Comparison of ENCODE assay signal across 25 cellular contexts in the genomic region with DNA sequence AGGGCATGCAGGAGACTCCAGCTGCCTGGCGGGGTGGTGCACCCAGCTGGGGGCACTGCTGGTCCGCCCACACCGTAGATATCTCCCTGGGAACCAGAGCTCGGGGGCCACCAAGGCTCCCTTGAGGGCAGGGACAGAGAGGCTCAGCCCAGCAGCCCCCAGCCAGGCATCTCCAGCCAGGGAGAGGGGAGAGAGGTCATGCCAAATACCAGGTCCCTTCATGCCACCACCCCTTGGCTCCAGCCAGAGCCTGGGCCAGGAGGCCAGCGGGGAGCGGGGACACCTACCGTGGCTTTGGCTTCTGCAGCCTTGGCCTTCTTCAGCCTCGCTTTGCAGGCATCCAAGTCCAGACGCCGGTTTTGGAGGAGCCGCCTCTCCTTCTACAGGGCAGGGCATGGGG.
"Had no signal": no experiment of that assay in that cellular context is flagged by ENCODE, and none has a peak within 500 bp of the region (broad histone marks: within the 10 kb centered on the region; RNA-seq: fewer than 3 reads in every experiment).

No MANE protein-coding gene starts in this region.

- H3K27me3 Mint-ChIP-seq: memory B cell; naive B cell; natural killer cell treated with Interleukin-12 subunit alpha and Interleukin-12 subunit beta and Interleukin-15 and Interleukin-18, amount 100 ng/mL, for 72 hours; type B pancreatic cell had no signal

- H3K27ac Mint-ChIP-seq: memory B cell; mesothelial cell of epicardium; naive B cell; natural killer cell treated with Interleukin-12 subunit alpha and Interleukin-12 subunit beta and Interleukin-15 and Interleukin-18, amount 100 ng/mL, for 72 hours; stimulated activated effector memory CD8-positive, alpha-beta T cell treated with anti-CD3 and anti-CD28 coated beads, Interleukin-12 subunit alpha, Interleukin-12 subunit beta, amount 100 ng/mL, for 72 hours; type B pancreatic cell had no signal

- H3K4me1 ChIP-seq: psoas muscle, sigmoid colon, testis, tibial artery had no signal

- H3K36me3 Mint-ChIP-seq: naive B cell; natural killer cell treated with Interleukin-12 subunit alpha and Interleukin-12 subunit beta and Interleukin-15 and Interleukin-18, amount 100 ng/mL, for 72 hours had no signal

- H3K27ac ChIP-seq: coronary artery, epithelial cell of prostate, ovary, psoas muscle, sigmoid colon, testis, tibial artery had no signal

- DNase-seq: foreskin fibroblast; head of caudate nucleus; kidney; naive B cell; ovary; posterior cingulate gyrus; psoas muscle; sigmoid colon; stimulated activated CD4-positive, alpha-beta T cell treated with anti-CD3 and anti-CD28 coated beads, Interleukin-2, amount 100 ng/mL, for 24 hours; stimulated activated CD4-positive, alpha-beta T cell treated with anti-CD3 and anti-CD28 coated beads, Interleukin-4, amount 100 ng/mL, for 24 hours; stimulated activated naive CD8-positive, alpha-beta T cell treated with anti-CD3 and anti-CD28 coated beads, Interleukin-15, Interleukin-2, amounts not matched to agents 100 U/mL and 50 U/mL, for 24 hours; testis; tibial artery had no signal

- H3K9me3 ChIP-seq: gastrocnemius medialis, mucosa of descending colon, ovary, psoas muscle, sigmoid colon, testis, tibial artery had no signal

- H3K4me3 Mint-ChIP-seq: memory B cell; mesothelial cell of epicardium; natural killer cell treated with Interleukin-12 subunit alpha and Interleukin-12 subunit beta and Interleukin-15 and Interleukin-18, amount 100 ng/mL, for 72 hours; neural crest cell; stimulated activated effector memory CD8-positive, alpha-beta T cell treated with anti-CD3 and anti-CD28 coated beads, Interleukin-12 subunit alpha, Interleukin-12 subunit beta, amount 100 ng/mL, for 72 hours; type B pancreatic cell had no signal

- H3K4me1 Mint-ChIP-seq: memory B cell; mesothelial cell of epicardium; naive B cell; neural crest cell; stimulated activated effector memory CD8-positive, alpha-beta T cell treated with anti-CD3 and anti-CD28 coated beads, Interleukin-12 subunit alpha, Interleukin-12 subunit beta, amount 100 ng/mL, for 72 hours had no signal

- ATAC-seq: mucosa of descending colon; natural killer cell treated with Interleukin-12 subunit alpha and Interleukin-12 subunit beta and Interleukin-15 and Interleukin-18, amount 100 ng/mL, for 72 hours; right cardiac atrium; stimulated activated effector memory CD8-positive, alpha-beta T cell treated with anti-CD3 and anti-CD28 coated beads, Interleukin-12 subunit alpha, Interleukin-12 subunit beta, amount 100 ng/mL, for 72 hours; stimulated activated naive CD8-positive, alpha-beta T cell treated with anti-CD3 and anti-CD28 coated beads, Interleukin-15, Interleukin-2, amounts not matched to agents 100 U/mL and 50 U/mL, for 24 hours had no signal

- H3K36me3 ChIP-seq: ovary had no signal

- H3K9me3 Mint-ChIP-seq: memory B cell; mesothelial cell of epicardium; naive B cell; natural killer cell treated with Interleukin-12 subunit alpha and Interleukin-12 subunit beta and Interleukin-15 and Interleukin-18, amount 100 ng/mL, for 72 hours; neural crest cell; stimulated activated effector memory CD8-positive, alpha-beta T cell treated with anti-CD3 and anti-CD28 coated beads, Interleukin-12 subunit alpha, Interleukin-12 subunit beta, amount 100 ng/mL, for 72 hours; type B pancreatic cell had no signal

- H3K4me3 ChIP-seq: coronary artery, gastrocnemius medialis, lung, mucosa of descending colon, ovary, psoas muscle, sigmoid colon, testis, tibial artery had no signal

- H3K27me3 ChIP-seq: gastrocnemius medialis, ovary, sigmoid colon, testis, tibial artery had no signal
